25 cellular contexts compared by ENCODE assay signal in the genomic region with DNA sequence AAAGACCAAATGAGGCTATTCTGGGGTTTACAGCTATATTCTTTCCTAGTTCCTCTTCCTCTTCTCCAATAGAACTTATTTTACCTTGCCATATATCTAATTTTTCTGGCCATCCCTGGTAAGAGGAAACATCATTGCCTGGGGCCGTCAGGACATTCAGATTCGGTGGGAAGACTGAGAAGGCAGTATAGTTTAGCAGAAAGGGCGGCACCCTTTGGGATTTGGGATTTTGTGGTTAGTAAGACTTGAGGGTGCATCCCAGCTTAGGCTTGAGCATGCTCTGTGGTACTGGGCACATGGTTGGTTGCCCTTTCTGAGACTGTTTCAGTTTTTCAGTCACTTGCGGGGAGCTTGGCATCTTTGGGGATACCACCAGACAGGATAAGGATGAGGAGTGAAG.
"Had no signal": no experiment of that assay in that cellular context is flagged by ENCODE, and none has a peak within 500 bp of the region (broad histone marks: within the 10 kb centered on the region; RNA-seq: fewer than 3 reads in every experiment).

No MANE protein-coding gene starts in this region.

- H3K4me1 ChIP-seq: testis had no signal

- DNase-seq: hypothalamus; immature natural killer cell; kidney; left colon; left lung; lower lobe of right lung; mammary epithelial cell; mesenchymal stem cell; naive thymus-derived CD8-positive, alpha-beta T cell; ovary; right lobe of liver; stimulated activated CD4-positive, alpha-beta T cell treated with anti-CD3 and anti-CD28 coated beads, Interleukin-12 subunit alpha, Interleukin-12 subunit beta, amount 100 ng/mL, for 4 hours; stimulated activated CD4-positive, alpha-beta T cell treated with anti-CD3 and anti-CD28 coated beads, Interleukin-15, amount 100 ng/mL, for 24 hours; stimulated activated CD4-positive, alpha-beta T cell treated with anti-CD3 and anti-CD28 coated beads, Interleukin-2, amount 100 ng/mL, for 24 hours; stimulated activated CD4-positive, alpha-beta T cell treated with anti-CD3 and anti-CD28 coated beads, Interleukin-4, amount 100 ng/mL, for 1 hour; stimulated activated naive B cell treated with anti-CD40 and anti-IgM and Interleukin-4, amounts not matched to agents 10 μg/mL and 1 μg/mL and 100 μg/mL, for 72 hours; stimulated activated naive CD8-positive, alpha-beta T cell treated with anti-CD3 and anti-CD28 coated beads, Interleukin-15, Interleukin-2, amounts not matched to agents 100 U/mL and 50 U/mL, for 24 hours; stomach; testis; transverse colon; upper lobe of right lung had no signal

- H3K4me1 Mint-ChIP-seq: immature natural killer cell had no signal

- H3K9me3 Mint-ChIP-seq: immature natural killer cell, nephron had no signal

- H3K36me3 ChIP-seq: left lung, lower lobe of right lung, ovary, right atrium auricular region, right lobe of liver, transverse colon, upper lobe of right lung had no signal

- H3K9me3 ChIP-seq: left lung, lower lobe of right lung, ovary, right atrium auricular region, right lobe of liver, stomach, testis, transverse colon, upper lobe of right lung had no signal

- H3K27me3 Mint-ChIP-seq: naive thymus-derived CD8-positive, alpha-beta T cell; progenitor cell of endocrine pancreas; stimulated activated naive B cell treated with anti-CD40 and anti-IgM and Interleukin-4, amounts not matched to agents 10 μg/mL and 1 μg/mL and 100 μg/mL, for 72 hours had no signal

- H3K4me3 ChIP-seq: left lung, lower lobe of right lung, ovary, right atrium auricular region, right lobe of liver, skin epidermis, stomach, testis, transverse colon, upper lobe of right lung had no signal

- H3K27ac ChIP-seq: left lung, lower lobe of right lung, ovary, right atrium auricular region, right lobe of liver, skin epidermis, stomach, testis, transverse colon, upper lobe of right lung had no signal

- H3K27me3 ChIP-seq: left lung, ovary, right atrium auricular region, right lobe of liver, stomach, testis, transverse colon, upper lobe of right lung had no signal

- H3K4me3 Mint-ChIP-seq: immature natural killer cell; naive thymus-derived CD8-positive, alpha-beta T cell; nephron; stimulated activated naive B cell treated with anti-CD40 and anti-IgM and Interleukin-4, amounts not matched to agents 10 μg/mL and 1 μg/mL and 100 μg/mL, for 72 hours had no signal

- H3K27ac Mint-ChIP-seq: immature natural killer cell; progenitor cell of endocrine pancreas; stimulated activated naive B cell treated with anti-CD40 and anti-IgM and Interleukin-4, amounts not matched to agents 10 μg/mL and 1 μg/mL and 100 μg/mL, for 72 hours had no signal
